Comparison of ENCODE assay signal across 7 cellular contexts in genomic region chr1:164865385-164865784, GRCh38.
"Had no signal": no experiment of that assay in that cellular context is flagged by ENCODE, and none has a peak within 500 bp of the region (broad histone marks: within the 10 kb centered on the region; RNA-seq: fewer than 3 reads in every experiment).

No MANE protein-coding gene starts in this region.

- H3K4me3 ChIP-seq: GM23248, HAP-1 had no signal

- H3K36me3 ChIP-seq: HAP-1 had no signal

- H3K9ac ChIP-seq: GM23248 had no signal

- H3K27ac ChIP-seq: GM23248 had no signal

- H3K4me1 ChIP-seq: HAP-1 had no signal

- H3K9me3 ChIP-seq: HAP-1 had no signal

- H2AFZ ChIP-seq: GM23248 had no signal

- DNase-seq: GM23248, GOT3, H7, HFFc6, IMR-90 had no signal

- ATAC-seq: HCT116 had no signal
